Comparison of ENCODE assay signal across 1 cellular context in the genomic region with DNA sequence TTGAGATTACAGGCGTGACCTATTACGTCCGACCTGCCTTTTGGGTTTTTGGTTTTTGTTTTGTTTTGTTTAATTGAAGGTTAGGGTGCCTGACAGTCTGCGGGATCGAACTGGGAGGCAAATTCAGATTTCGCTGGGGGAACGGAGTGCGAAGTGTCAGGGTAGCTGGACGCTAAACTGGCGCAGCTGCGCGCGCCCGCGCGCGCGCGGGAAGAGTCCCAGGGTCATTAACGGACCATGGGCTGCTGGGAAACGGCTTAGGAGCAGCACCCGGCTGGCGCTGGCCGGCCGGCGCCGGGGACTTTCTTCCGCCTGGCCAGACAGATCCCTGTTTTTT.
TF ChIP-seq lines count a peak whose summit lies in the region.

No MANE protein-coding gene starts in this region.

TF ChIP-seq in HepG2, 621 proteins besides CTCF, POLR2A, EP300 and RAD21 (continued from another document and continues in another):
- TF ChIP-seq ZNF234 (CRISPR knock-in tag; conservative IDR thresholded peaks at IDR 0.05) (peak; percentile 56), PHF20 (CRISPR knock-in tag; IDR thresholded peaks at IDR 0.05) (peak; percentile 77), MTA1 (CRISPR knock-in tag; IDR thresholded peaks at IDR 0.05; ENCODE audit: borderline replicate concordance) (0 out of 2 replicates have a peak, but pooled peaks have one; percentile 37), ZNF382 (CRISPR knock-in tag; IDR thresholded peaks at IDR 0.05; ENCODE audit: borderline replicate concordance) (no peak), ATRX (CRISPR knock-in tag; IDR thresholded peaks at IDR 0.05; ENCODE audit: borderline replicate concordance) (no peak), EEA1 (CRISPR knock-in tag; IDR thresholded peaks at IDR 0.05; ENCODE audit: borderline replicate concordance) (no peak), ZNF264 (CRISPR knock-in tag; IDR thresholded peaks at IDR 0.05) (0 out of 2 replicates have a peak, but pooled peaks have one; percentile 60), ZNF256 (CRISPR knock-in tag; conservative IDR thresholded peaks at IDR 0.05) (0 out of 2 replicates have a peak, but pooled peaks have one; percentile 7), SNAI1 (CRISPR knock-in tag; IDR thresholded peaks at IDR 0.05; ENCODE audit: borderline replicate concordance) (peak; percentile 86; the same call in 1 of the 2 replicates), SATB2 (CRISPR knock-in tag; IDR thresholded peaks at IDR 0.05) (0 out of 2 replicates have a peak, but pooled peaks have one; percentile 33), NFIB (CRISPR knock-in tag; IDR thresholded peaks at IDR 0.05; ENCODE audit: borderline replicate concordance) (no peak), TBX2 (CRISPR knock-in tag; IDR thresholded peaks at IDR 0.05; ENCODE audit: borderline replicate concordance) (peak; percentile 38; the same call in 1 of the 2 replicates), ZSCAN22 (CRISPR knock-in tag; IDR thresholded peaks at IDR 0.05) (no peak; the same call in 1 of the 2 replicates), RARG (CRISPR knock-in tag; IDR thresholded peaks at IDR 0.05; ENCODE audit: low read depth) (peak; percentile 55; the same call in 1 of the 2 replicates), ZNF598 (CRISPR knock-in tag; IDR thresholded peaks at IDR 0.05; ENCODE audit: borderline replicate concordance) (no peak), ZNF20 (CRISPR knock-in tag; IDR thresholded peaks at IDR 0.05) (0 out of 2 replicates have a peak, but pooled peaks have one; percentile 78), HNRNPLL (IDR thresholded peaks at IDR 0.05; ENCODE audit: low read depth, low read length, poor library complexity, severe bottlenecking) (peak; percentile 96), MEIS1 (CRISPR knock-in tag; IDR thresholded peaks at IDR 0.05; ENCODE audit: borderline replicate concordance) (0 out of 2 replicates have a peak, but pooled peaks have one; percentile 35), ZNF614 (CRISPR knock-in tag; IDR thresholded peaks at IDR 0.05; ENCODE audit: borderline replicate concordance) (peak; percentile 38), SRY (CRISPR knock-in tag; IDR thresholded peaks at IDR 0.05) (peak; percentile 22; the same call in 1 of the 2 replicates), ZNF180 (CRISPR knock-in tag; IDR thresholded peaks at IDR 0.05; ENCODE audit: borderline replicate concordance, low read depth) (no peak), ZIK1 (CRISPR knock-in tag; IDR thresholded peaks at IDR 0.05; ENCODE audit: borderline replicate concordance, low read depth) (no peak), MBNL3 (CRISPR knock-in tag; conservative IDR thresholded peaks at IDR 0.05) (no peak), IKZF4 (CRISPR knock-in tag; IDR thresholded peaks at IDR 0.05; ENCODE audit: borderline replicate concordance, low read depth, not compliant biosample characterization) (no peak), RFXANK (CRISPR knock-in tag; IDR thresholded peaks at IDR 0.05) (no peak)
- TF ChIP-seq, protein P1, sequence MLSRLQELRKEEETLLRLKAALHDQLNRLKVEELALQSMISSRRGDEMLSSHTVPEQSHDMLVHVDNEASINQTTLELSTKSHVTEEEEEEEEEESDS (CRISPR knock-in tag; IDR thresholded peaks at IDR 0.05; ENCODE audit: borderline replicate concordance) = no peak
- TF ChIP-seq, protein P2, sequence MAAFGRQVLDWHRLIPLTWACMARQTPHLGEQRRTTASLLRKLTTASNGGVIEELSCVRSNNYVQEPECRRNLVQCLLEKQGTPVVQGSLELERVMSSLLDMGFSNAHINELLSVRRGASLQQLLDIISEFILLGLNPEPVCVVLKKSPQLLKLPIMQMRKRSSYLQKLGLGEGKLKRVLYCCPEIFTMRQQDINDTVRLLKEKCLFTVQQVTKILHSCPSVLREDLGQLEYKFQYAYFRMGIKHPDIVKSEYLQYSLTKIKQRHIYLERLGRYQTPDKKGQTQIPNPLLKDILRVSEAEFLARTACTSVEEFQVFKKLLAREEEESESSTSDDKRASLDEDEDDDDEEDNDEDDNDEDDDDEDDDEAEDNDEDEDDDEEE (CRISPR knock-in tag; IDR thresholded peaks at IDR 0.05) = peak; percentile 45; the same call in 1 of the 2 replicates
- TF ChIP-seq, protein P3, sequence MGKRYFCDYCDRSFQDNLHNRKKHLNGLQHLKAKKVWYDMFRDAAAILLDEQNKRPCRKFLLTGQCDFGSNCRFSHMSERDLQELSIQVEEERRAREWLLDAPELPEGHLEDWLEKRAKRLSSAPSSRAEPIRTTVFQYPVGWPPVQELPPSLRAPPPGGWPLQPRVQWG (CRISPR knock-in tag; IDR thresholded peaks at IDR 0.05; ENCODE audit: borderline replicate concordance, low read depth) = no peak
- TF ChIP-seq, protein P4, sequence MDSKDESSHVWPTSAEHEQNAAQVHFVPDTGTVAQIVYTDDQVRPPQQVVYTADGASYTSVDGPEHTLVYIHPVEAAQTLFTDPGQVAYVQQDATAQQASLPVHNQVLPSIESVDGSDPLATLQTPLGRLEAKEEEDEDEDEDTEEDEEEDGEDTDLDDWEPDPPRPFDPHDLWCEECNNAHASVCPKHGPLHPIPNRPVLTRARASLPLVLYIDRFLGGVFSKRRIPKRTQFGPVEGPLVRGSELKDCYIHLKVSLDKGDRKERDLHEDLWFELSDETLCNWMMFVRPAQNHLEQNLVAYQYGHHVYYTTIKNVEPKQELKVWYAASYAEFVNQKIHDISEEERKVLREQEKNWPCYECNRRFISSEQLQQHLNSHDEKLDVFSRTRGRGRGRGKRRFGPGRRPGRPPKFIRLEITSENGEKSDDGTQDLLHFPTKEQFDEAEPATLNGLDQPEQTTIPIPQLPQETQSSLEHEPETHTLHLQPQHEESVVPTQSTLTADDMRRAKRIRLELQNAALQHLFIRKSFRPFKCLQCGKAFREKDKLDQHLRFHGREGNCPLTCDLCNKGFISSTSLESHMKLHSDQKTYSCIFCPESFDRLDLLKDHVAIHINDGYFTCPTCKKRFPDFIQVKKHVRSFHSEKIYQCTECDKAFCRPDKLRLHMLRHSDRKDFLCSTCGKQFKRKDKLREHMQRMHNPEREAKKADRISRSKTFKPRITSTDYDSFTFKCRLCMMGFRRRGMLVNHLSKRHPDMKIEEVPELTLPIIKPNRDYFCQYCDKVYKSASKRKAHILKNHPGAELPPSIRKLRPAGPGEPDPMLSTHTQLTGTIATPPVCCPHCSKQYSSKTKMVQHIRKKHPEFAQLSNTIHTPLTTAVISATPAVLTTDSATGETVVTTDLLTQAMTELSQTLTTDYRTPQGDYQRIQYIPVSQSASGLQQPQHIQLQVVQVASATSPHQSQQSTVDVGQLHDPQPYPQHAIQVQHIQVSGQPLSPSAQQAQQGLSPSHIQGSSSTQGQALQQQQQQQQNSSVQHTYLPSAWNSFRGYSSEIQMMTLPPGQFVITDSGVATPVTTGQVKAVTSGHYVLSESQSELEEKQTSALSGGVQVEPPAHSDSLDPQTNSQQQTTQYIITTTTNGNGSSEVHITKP (CRISPR knock-in tag; IDR thresholded peaks at IDR 0.05; ENCODE audit: low read depth) = 0 out of 2 replicates have a peak, but pooled peaks have one; percentile 32
- TF ChIP-seq, protein P5, sequence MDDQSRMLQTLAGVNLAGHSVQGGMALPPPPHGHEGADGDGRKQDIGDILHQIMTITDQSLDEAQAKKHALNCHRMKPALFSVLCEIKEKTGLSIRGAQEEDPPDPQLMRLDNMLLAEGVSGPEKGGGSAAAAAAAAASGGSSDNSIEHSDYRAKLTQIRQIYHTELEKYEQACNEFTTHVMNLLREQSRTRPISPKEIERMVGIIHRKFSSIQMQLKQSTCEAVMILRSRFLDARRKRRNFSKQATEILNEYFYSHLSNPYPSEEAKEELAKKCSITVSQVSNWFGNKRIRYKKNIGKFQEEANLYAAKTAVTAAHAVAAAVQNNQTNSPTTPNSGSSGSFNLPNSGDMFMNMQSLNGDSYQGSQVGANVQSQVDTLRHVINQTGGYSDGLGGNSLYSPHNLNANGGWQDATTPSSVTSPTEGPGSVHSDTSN (CRISPR knock-in tag; IDR thresholded peaks at IDR 0.05; ENCODE audit: borderline replicate concordance) = no peak
- TF ChIP-seq, protein P6, sequence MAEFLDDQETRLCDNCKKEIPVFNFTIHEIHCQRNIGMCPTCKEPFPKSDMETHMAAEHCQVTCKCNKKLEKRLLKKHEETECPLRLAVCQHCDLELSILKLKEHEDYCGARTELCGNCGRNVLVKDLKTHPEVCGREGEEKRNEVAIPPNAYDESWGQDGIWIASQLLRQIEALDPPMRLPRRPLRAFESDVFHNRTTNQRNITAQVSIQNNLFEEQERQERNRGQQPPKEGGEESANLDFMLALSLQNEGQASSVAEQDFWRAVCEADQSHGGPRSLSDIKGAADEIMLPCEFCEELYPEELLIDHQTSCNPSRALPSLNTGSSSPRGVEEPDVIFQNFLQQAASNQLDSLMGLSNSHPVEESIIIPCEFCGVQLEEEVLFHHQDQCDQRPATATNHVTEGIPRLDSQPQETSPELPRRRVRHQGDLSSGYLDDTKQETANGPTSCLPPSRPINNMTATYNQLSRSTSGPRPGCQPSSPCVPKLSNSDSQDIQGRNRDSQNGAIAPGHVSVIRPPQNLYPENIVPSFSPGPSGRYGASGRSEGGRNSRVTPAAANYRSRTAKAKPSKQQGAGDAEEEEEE (CRISPR knock-in tag; IDR thresholded peaks at IDR 0.05; ENCODE audit: borderline replicate concordance) = 0 out of 2 replicates have a peak, but pooled peaks have one; percentile 25
- TF ChIP-seq, protein P7, sequence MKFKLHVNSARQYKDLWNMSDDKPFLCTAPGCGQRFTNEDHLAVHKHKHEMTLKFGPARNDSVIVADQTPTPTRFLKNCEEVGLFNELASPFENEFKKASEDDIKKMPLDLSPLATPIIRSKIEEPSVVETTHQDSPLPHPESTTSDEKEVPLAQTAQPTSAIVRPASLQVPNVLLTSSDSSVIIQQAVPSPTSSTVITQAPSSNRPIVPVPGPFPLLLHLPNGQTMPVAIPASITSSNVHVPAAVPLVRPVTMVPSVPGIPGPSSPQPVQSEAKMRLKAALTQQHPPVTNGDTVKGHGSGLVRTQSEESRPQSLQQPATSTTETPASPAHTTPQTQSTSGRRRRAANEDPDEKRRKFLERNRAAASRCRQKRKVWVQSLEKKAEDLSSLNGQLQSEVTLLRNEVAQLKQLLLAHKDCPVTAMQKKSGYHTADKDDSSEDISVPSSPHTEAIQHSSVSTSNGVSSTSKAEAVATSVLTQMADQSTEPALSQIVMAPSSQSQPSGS (CRISPR knock-in tag; IDR thresholded peaks at IDR 0.05) = no peak
- TF ChIP-seq, protein P8, sequence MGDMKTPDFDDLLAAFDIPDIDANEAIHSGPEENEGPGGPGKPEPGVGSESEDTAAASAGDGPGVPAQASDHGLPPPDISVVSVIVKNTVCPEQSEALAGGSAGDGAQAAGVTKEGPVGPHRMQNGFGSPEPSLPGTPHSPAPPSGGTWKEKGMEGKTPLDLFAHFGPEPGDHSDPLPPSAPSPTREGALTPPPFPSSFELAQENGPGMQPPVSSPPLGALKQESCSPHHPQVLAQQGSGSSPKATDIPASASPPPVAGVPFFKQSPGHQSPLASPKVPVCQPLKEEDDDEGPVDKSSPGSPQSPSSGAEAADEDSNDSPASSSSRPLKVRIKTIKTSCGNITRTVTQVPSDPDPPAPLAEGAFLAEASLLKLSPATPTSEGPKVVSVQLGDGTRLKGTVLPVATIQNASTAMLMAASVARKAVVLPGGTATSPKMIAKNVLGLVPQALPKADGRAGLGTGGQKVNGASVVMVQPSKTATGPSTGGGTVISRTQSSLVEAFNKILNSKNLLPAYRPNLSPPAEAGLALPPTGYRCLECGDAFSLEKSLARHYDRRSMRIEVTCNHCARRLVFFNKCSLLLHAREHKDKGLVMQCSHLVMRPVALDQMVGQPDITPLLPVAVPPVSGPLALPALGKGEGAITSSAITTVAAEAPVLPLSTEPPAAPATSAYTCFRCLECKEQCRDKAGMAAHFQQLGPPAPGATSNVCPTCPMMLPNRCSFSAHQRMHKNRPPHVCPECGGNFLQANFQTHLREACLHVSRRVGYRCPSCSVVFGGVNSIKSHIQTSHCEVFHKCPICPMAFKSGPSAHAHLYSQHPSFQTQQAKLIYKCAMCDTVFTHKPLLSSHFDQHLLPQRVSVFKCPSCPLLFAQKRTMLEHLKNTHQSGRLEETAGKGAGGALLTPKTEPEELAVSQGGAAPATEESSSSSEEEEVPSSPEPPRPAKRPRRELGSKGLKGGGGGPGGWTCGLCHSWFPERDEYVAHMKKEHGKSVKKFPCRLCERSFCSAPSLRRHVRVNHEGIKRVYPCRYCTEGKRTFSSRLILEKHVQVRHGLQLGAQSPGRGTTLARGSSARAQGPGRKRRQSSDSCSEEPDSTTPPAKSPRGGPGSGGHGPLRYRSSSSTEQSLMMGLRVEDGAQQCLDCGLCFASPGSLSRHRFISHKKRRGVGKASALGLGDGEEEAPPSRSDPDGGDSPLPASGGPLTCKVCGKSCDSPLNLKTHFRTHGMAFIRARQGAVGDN (CRISPR knock-in tag; IDR thresholded peaks at IDR 0.05) = peak; percentile 96
- TF ChIP-seq, protein P9, sequence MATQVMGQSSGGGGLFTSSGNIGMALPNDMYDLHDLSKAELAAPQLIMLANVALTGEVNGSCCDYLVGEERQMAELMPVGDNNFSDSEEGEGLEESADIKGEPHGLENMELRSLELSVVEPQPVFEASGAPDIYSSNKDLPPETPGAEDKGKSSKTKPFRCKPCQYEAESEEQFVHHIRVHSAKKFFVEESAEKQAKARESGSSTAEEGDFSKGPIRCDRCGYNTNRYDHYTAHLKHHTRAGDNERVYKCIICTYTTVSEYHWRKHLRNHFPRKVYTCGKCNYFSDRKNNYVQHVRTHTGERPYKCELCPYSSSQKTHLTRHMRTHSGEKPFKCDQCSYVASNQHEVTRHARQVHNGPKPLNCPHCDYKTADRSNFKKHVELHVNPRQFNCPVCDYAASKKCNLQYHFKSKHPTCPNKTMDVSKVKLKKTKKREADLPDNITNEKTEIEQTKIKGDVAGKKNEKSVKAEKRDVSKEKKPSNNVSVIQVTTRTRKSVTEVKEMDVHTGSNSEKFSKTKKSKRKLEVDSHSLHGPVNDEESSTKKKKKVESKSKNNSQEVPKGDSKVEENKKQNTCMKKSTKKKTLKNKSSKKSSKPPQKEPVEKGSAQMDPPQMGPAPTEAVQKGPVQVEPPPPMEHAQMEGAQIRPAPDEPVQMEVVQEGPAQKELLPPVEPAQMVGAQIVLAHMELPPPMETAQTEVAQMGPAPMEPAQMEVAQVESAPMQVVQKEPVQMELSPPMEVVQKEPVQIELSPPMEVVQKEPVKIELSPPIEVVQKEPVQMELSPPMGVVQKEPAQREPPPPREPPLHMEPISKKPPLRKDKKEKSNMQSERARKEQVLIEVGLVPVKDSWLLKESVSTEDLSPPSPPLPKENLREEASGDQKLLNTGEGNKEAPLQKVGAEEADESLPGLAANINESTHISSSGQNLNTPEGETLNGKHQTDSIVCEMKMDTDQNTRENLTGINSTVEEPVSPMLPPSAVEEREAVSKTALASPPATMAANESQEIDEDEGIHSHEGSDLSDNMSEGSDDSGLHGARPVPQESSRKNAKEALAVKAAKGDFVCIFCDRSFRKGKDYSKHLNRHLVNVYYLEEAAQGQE (IDR thresholded peaks at IDR 0.05; ENCODE audit: borderline replicate concordance in 1 of 2, low read depth in 1 of 2, low read length in 2 of 2) = peak in 1 of 2 experiments; percentile 4; a peak in 1 of 4 replicates
- TF ChIP-seq, protein P10, sequence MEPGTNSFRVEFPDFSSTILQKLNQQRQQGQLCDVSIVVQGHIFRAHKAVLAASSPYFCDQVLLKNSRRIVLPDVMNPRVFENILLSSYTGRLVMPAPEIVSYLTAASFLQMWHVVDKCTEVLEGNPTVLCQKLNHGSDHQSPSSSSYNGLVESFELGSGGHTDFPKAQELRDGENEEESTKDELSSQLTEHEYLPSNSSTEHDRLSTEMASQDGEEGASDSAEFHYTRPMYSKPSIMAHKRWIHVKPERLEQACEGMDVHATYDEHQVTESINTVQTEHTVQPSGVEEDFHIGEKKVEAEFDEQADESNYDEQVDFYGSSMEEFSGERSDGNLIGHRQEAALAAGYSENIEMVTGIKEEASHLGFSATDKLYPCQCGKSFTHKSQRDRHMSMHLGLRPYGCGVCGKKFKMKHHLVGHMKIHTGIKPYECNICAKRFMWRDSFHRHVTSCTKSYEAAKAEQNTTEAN (CRISPR knock-in tag; conservative IDR thresholded peaks at IDR 0.05) = peak; percentile 61; the same call in 1 of the 2 replicates
